In genomic region chr13:36302289-36302688, GRCh38 we compare ENCODE assay signal across 7 cellular contexts.
"Had no signal": no experiment of that assay in that cellular context is flagged by ENCODE, and none has a peak within 500 bp of the region (broad histone marks: within the 10 kb centered on the region; RNA-seq: fewer than 3 reads in every experiment).

No MANE protein-coding gene starts in this region.

- H3K9me3 Mint-ChIP-seq: HFFc6 had no signal

- FAIRE-seq: K562 had no signal

- H3K4me3 Mint-ChIP-seq: HFFc6 had no signal

- DNase-seq: GM23248, GOT3, H7, HFFc6, IMR-90 had no signal

- H3K27ac Mint-ChIP-seq: HFFc6 had no signal

- ATAC-seq: HCT116, K562 had no signal
